ENCODE assay signal across 20 cellular contexts in genomic region chr1:23747947-23748346, GRCh38. TPM values are rescaled to one million over a fixed set of nuclear protein-coding genes. Genes with fewer than 3 reads are reported as not detected.
DNase-seq lines count a peak whose midpoint lies in the region; ATAC-seq lines count a peak whose summit lies in the region.
"Had no signal": no experiment of that assay in that cellular context is flagged by ENCODE, and none has a peak within 500 bp of the region (broad histone marks: within the 10 kb centered on the region; RNA-seq: fewer than 3 reads in every experiment).

No MANE protein-coding gene starts in this region.

- no peak for DNase-seq in activated naive CD4-positive, alpha-beta T cell treated with anti-CD3 and anti-CD28 coated beads for 36 hours
- no peak for DNase-seq in activated naive CD4-positive, alpha-beta T cell treated with anti-CD3 and anti-CD28 coated beads, Interleukin-2, amount 10 ng/mL, durations not matched to agents 7 days and 5 days
- DNase-seq in T-cell (no peak), hepatic stellate cell (ENCODE audit: low spot score) (peak; percentile 34), MV-4-11 (lab: John Stamatoyannopoulos, UW) (no peak), SHP77 treated with DMSO at 0.1 percent for 48 hours (lab: John Stamatoyannopoulos, UW) (no peak), epidermal melanocyte (ENCODE audit: insufficient read length, low spot score) (no peak)
- DNase-seq: activated CD4-positive, alpha-beta T cell treated with anti-CD3 and anti-CD28 coated beads, Interleukin-2, amount 10 ng/mL, durations not matched to agents 24 days and 14 days; activated CD8-positive, alpha-beta memory T cell treated with anti-CD3 and anti-CD28 coated beads, Interleukin-2, amount 50 U/mL, for 48 hours; activated naive CD4-positive, alpha-beta T cell; CD4-positive, CD25-positive, alpha-beta regulatory T cell; central memory CD4-positive, alpha-beta T cell; dermis blood vessel endothelial cell; HCEC 1CT; left colon; mesenchymal stem cell; NCI-H1694 treated with DMSO at 0.1 percent for 48 hours; NCI-H748 treated with DMSO at 0.1 percent for 48 hours; right lobe of liver; substantia nigra had no signal

- CTCF ChIA-PET in activated naive CD4-positive, alpha-beta T cell treated with anti-CD3 and anti-CD28 coated beads for 36 hours (lab: Charles Lee): interaction anchor here (0.6 to 4.6 kb wide), 4 partner anchors 24 to 62 kb away, joined by 3 to 15 read pairs (median 4); partner anchors contain the start of gene RPL11
- CTCF ChIA-PET in activated naive CD4-positive, alpha-beta T cell treated with anti-CD3 and anti-CD28 coated beads, Interleukin-2, amount 10 ng/mL, durations not matched to agents 7 days and 5 days (lab: Charles Lee): interaction anchor here (1.1 kb wide), 1 partner anchor 24 kb away, joined by 6 read pairs; no protein-coding TSS in a partner anchor
- CTCF ChIA-PET in T-cell (lab: Charles Lee): interaction anchor here in 1 of 2 donors (0.5 to 1.4 kb wide), 2 partner anchors 10 to 24 kb away, joined by 5 read pairs; no protein-coding TSS in a partner anchor

- no peaks in the 10 kb centered on the region for H3K9me3 Mint-ChIP-seq in activated naive CD4-positive, alpha-beta T cell treated with anti-CD3 and anti-CD28 coated beads for 36 hours
- H3K9me3 Mint-ChIP-seq in activated naive CD4-positive, alpha-beta T cell treated with anti-CD3 and anti-CD28 coated beads, Interleukin-2, amount 10 ng/mL, durations not matched to agents 7 days and 5 days: no peaks in the 10 kb centered on the region
- no peaks in the 10 kb centered on the region for H3K9me3 Mint-ChIP-seq in T-cell
- H3K9me3 Mint-ChIP-seq: activated CD4-positive, alpha-beta T cell treated with anti-CD3 and anti-CD28 coated beads, Interleukin-2, amount 10 ng/mL, durations not matched to agents 24 days and 14 days; CD4-positive, CD25-positive, alpha-beta regulatory T cell had no signal

- ATAC-seq in T-cell (replicated peaks in 1 of 4): no peak
- ATAC-seq: left colon, right lobe of liver had no signal

- H3K4me3 Mint-ChIP-seq in activated naive CD4-positive, alpha-beta T cell treated with anti-CD3 and anti-CD28 coated beads for 36 hours: no peak overlapping the region
- no peak overlapping the region for H3K4me3 Mint-ChIP-seq in activated naive CD4-positive, alpha-beta T cell treated with anti-CD3 and anti-CD28 coated beads, Interleukin-2, amount 10 ng/mL, durations not matched to agents 7 days and 5 days
- H3K4me3 Mint-ChIP-seq in T-cell: no peak overlapping the region
- H3K4me3 Mint-ChIP-seq: activated CD4-positive, alpha-beta T cell treated with anti-CD3 and anti-CD28 coated beads, Interleukin-2, amount 10 ng/mL, durations not matched to agents 24 days and 14 days; CD4-positive, CD25-positive, alpha-beta regulatory T cell had no signal

- no peaks in the 10 kb centered on the region for H3K27me3 Mint-ChIP-seq in activated naive CD4-positive, alpha-beta T cell treated with anti-CD3 and anti-CD28 coated beads for 36 hours (ENCODE audit: low read depth)
- no peaks in the 10 kb centered on the region for H3K27me3 Mint-ChIP-seq in activated naive CD4-positive, alpha-beta T cell treated with anti-CD3 and anti-CD28 coated beads, Interleukin-2, amount 10 ng/mL, durations not matched to agents 7 days and 5 days
- no peaks in the 10 kb centered on the region for H3K27me3 Mint-ChIP-seq in T-cell
- H3K27me3 Mint-ChIP-seq: activated CD4-positive, alpha-beta T cell treated with anti-CD3 and anti-CD28 coated beads, Interleukin-2, amount 10 ng/mL, durations not matched to agents 24 days and 14 days; CD4-positive, CD25-positive, alpha-beta regulatory T cell had no signal

- H3K36me3 Mint-ChIP-seq in activated naive CD4-positive, alpha-beta T cell treated with anti-CD3 and anti-CD28 coated beads for 36 hours (ENCODE audit: low read depth): peaks cover 28% of the 10 kb centered on the region
- peaks cover 44% of the 10 kb centered on the region for H3K36me3 Mint-ChIP-seq in activated naive CD4-positive, alpha-beta T cell treated with anti-CD3 and anti-CD28 coated beads, Interleukin-2, amount 10 ng/mL, durations not matched to agents 7 days and 5 days
- H3K36me3 Mint-ChIP-seq in T-cell: peaks cover 28% of the 10 kb centered on the region

- intact Hi-C loops in activated naive CD4-positive, alpha-beta T cell treated with anti-CD3 and anti-CD28 coated beads for 36 hours (cut with micrococcal nuclease): loop anchor here (5.0 to 10.0 kb wide), 2 partner anchors 196 to 383 kb away; partner anchors contain the start of gene ZNF436

- H3K27ac Mint-ChIP-seq in activated naive CD4-positive, alpha-beta T cell treated with anti-CD3 and anti-CD28 coated beads for 36 hours: peak overlapping the region; percentile 6
- H3K27ac Mint-ChIP-seq in activated naive CD4-positive, alpha-beta T cell treated with anti-CD3 and anti-CD28 coated beads, Interleukin-2, amount 10 ng/mL, durations not matched to agents 7 days and 5 days: no peak overlapping the region
- H3K27ac Mint-ChIP-seq in T-cell: peak overlapping the region; percentile 30 to 47
- H3K27ac Mint-ChIP-seq: activated CD4-positive, alpha-beta T cell treated with anti-CD3 and anti-CD28 coated beads, Interleukin-2, amount 10 ng/mL, durations not matched to agents 24 days and 14 days had no signal

- peaks cover 44% of the 10 kb centered on the region for H3K4me1 Mint-ChIP-seq in activated naive CD4-positive, alpha-beta T cell treated with anti-CD3 and anti-CD28 coated beads for 36 hours (ENCODE audit: low read depth)
- H3K4me1 Mint-ChIP-seq in activated naive CD4-positive, alpha-beta T cell treated with anti-CD3 and anti-CD28 coated beads, Interleukin-2, amount 10 ng/mL, durations not matched to agents 7 days and 5 days: peaks cover 38% of the 10 kb centered on the region
- H3K4me1 Mint-ChIP-seq in T-cell: peaks cover 45 to 53% (median 51%) of the 10 kb centered on the region in 3 donors

- POLR2A ChIA-PET in T-cell (lab: Charles Lee): no interaction called here

RNA-seq across cellular contexts. Expression of gene ELOA, which starts 4.7 kb away (rescaled TPM):
- 10 to 100 TPM; 21.8 to 22.6 TPM for total RNA-seq in activated naive CD4-positive, alpha-beta T cell treated with anti-CD3 and anti-CD28 coated beads for 36 hours
- 10 to 100 TPM; 26.0 to 32.8 (median 27.6) TPM for total RNA-seq in T-cell

RNA-seq across cellular contexts. Expression of gene PITHD1, which starts 30.3 kb away (rescaled TPM):
- total RNA-seq in activated naive CD4-positive, alpha-beta T cell treated with anti-CD3 and anti-CD28 coated beads for 36 hours: 10 to 100 TPM; 73.8 to 75.1 TPM
- total RNA-seq in T-cell: 10 to 100 TPM; 60.7 to 87.1 (median 70.8) TPM

RNA-seq across cellular contexts. Expression of gene LYPLA2, which starts 43.0 kb away (rescaled TPM):
- total RNA-seq in activated naive CD4-positive, alpha-beta T cell treated with anti-CD3 and anti-CD28 coated beads for 36 hours: 10 to 100 TPM; 48.1 to 49.7 TPM
- 10 to 100 TPM; 47.8 to 70.9 (median 67.6) TPM for total RNA-seq in T-cell

RNA-seq across cellular contexts. Expression of gene GALE, which starts 52.6 kb away (rescaled TPM):
- total RNA-seq in activated naive CD4-positive, alpha-beta T cell treated with anti-CD3 and anti-CD28 coated beads for 36 hours: 10 to 100 TPM; 19.7 to 23.1 TPM
- total RNA-seq in T-cell: 10 to 100 TPM in 3 of 5 donors, 1 to 10 TPM in 2; 7.5 to 16.5 (median 12.6) TPM

RNA-seq across cellular contexts. Expression of gene RPL11, which starts 56.3 kb away (rescaled TPM):
- 1,000 to 10,000 TPM; 1,701 to 1,742 TPM for total RNA-seq in activated naive CD4-positive, alpha-beta T cell treated with anti-CD3 and anti-CD28 coated beads for 36 hours
- 1,000 to 10,000 TPM; 1,758 to 2,043 (median 1,921) TPM for total RNA-seq in T-cell
